8 cellular contexts compared by ENCODE assay signal in the genomic region with DNA sequence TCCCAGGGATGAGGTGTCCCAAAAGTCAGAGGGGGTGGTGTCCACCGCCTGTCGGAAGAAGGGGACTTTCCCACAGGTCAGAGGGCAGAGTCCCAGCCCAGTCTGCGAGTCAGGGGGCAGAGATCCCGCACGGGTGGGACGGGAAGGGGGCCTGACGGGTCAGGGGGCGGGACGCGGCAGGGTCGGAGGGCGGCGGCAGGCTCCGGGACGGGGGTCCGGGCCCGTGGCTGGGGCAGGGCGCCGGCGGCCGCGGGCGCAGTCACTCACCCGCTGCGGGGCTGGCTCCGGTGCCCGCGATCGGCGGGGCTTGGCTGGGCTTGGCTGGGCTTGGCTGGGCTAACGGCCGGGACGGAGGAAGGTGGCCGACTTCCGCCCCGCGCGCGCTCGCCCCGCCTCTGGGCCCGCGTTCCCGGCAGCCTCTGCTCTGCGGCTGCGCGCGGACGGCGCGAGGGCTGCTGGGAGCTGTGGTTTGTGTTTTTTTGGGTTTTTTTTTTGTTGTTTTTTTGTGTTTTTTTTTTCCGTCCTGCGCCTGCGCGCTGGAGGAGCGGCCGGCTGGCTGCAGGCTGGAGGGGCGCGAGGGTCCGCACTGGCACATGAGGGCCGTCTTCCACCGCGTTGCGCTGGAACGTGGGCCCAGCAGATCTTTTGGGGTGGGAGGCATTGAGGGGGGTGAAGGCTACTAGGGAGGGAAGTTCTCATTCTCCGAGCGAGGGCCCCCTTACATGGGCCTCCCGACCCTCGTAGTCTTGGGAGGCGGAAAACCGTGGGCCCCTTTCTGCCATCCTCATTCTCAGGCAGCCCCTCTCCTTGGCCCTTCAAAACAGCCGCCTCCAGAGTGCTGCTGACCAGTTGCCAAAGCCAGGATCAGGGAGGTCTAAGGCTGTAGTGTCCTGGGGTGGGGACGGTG. TPM values are rescaled to one million over a fixed set of nuclear protein-coding genes. Genes with fewer than 3 reads are reported as not detected.
DNase-seq lines count a peak whose midpoint lies in the region; ATAC-seq and TF ChIP-seq lines count a peak whose summit lies in the region.

A gene (minus strand): TSS at position 368 of the 907 bp plus-strand sequence. CDS start 12,142 bp downstream, outside the sequence.

- H3K4me3 ChIP-seq in BE2C (ENCODE audit: low read depth, low read length), result peak within 1 kb of the TSS; percentile 93
- H3K4me3 ChIP-seq in effector memory CD4-positive, alpha-beta T cell (ENCODE audit: insufficient read depth, low read depth, low read length, poor library complexity, severe bottlenecking), result peak within 1 kb of the TSS; percentile 86

- peak within 1 kb of the TSS; percentile 88 for H3K27ac Mint-ChIP-seq in memory B cell

- peak within 1 kb of the TSS; percentile 86 for H3K27ac ChIP-seq in effector memory CD4-positive, alpha-beta T cell (ENCODE audit: insufficient read depth, low read length, poor library complexity, severe bottlenecking)

- peaks cover 2% of the 10 kb centered on the region for H3K36me3 Mint-ChIP-seq in memory B cell

- peaks cover 4% of the 10 kb centered on the region for H3K27me3 Mint-ChIP-seq in memory B cell

- peaks cover 4% of the 10 kb centered on the region; the same call in 1 of the 2 replicates for H3K4me1 ChIP-seq in BE2C
- H3K4me1 ChIP-seq in effector memory CD4-positive, alpha-beta T cell (ENCODE audit: control insufficient read depth, insufficient read depth, low read length, poor library complexity, severe bottlenecking), result peaks cover 37% of the 10 kb centered on the region

- TF ChIP-seq CTCF in BE2C (IDR thresholded peaks at IDR 0.05; ENCODE audit: low read depth, low read length), result no peak

- peaks cover 28% of the 10 kb centered on the region for H3K4me1 Mint-ChIP-seq in memory B cell

- H3K4me3 Mint-ChIP-seq in memory B cell, result peak within 1 kb of the TSS; percentile 96

- H3K9me3 Mint-ChIP-seq in memory B cell, result peaks cover 2% of the 10 kb centered on the region

- H3K9me3 ChIP-seq in BE2C, result 0 out of 2 replicates have a peak, but pooled peaks cover 3% of the 10 kb centered on the region
- no peaks in the 10 kb centered on the region for H3K9me3 ChIP-seq in effector memory CD4-positive, alpha-beta T cell (ENCODE audit: control insufficient read depth, low read length)

- no peaks in the 10 kb centered on the region; the same call in 1 of the 2 replicates for H3K36me3 ChIP-seq in BE2C
- no peaks in the 10 kb centered on the region for H3K36me3 ChIP-seq in effector memory CD4-positive, alpha-beta T cell (ENCODE audit: control insufficient read depth, insufficient read depth, low read length)

- DNase-seq in BE2C (peak; percentile 88), NCI-H748 treated with DMSO at 0.1 percent for 48 hours (lab: John Stamatoyannopoulos, UW) (peak; percentile 21), memory B cell (ENCODE audit: low spot score in 2 of 2) (peak; percentile 79 to 82)
- DNase-seq in activated CD8-positive, alpha-beta memory T cell treated with anti-CD3 and anti-CD28 coated beads for 1 hour (ENCODE audit: extremely low read depth in 1 of 2, low read depth in 1 of 2), result peak; percentile 27 to 77
- DNase-seq in effector memory CD4-positive, alpha-beta T cell, result peak; percentile 68 to 78 (median 69)
- peak; percentile 55 for DNase-seq in stimulated activated CD8-positive, alpha-beta memory T cell treated with anti-CD3 and anti-CD28 coated beads, Interleukin-12 subunit alpha, Interleukin-12 subunit beta, amount 100 ng/mL, for 24 hours (ENCODE audit: extremely low read depth)

- ATAC-seq in GM19025 (IDR thresholded peaks at IDR 0.05; ENCODE audit: low read depth, unreplicated experiment) (peak; percentile 86), HG03342 (IDR thresholded peaks at IDR 0.05; ENCODE audit: unreplicated experiment) (peak; percentile 87), memory B cell (ENCODE audit: low read depth) (peak; percentile 99)

- no peaks in the 10 kb centered on the region for H3K27me3 ChIP-seq in BE2C
- H3K27me3 ChIP-seq in effector memory CD4-positive, alpha-beta T cell (replicated peaks; ENCODE audit: control insufficient read depth, insufficient read depth, low read length, poor library complexity, severe bottlenecking), result no peaks in the 10 kb centered on the region

RNA-seq across cellular contexts. Expression of the gene that starts here (rescaled TPM):
- polyA plus RNA-seq in BE2C (2012; ENCODE audit: insufficient read depth, insufficient read length, low read depth), result 99.6 TPM

Comparison
In these comparisons a context has a peak if more than half of its experiments do, and no peak if none do; other contexts are left out.
1. Peak in every context shown above with its lines: DNase-seq, ATAC-seq, H3K4me3 ChIP-seq and H3K27ac ChIP-seq.
2. DNase-seq: peak in every context shown above with its lines; median percentile 88 in BE2C; 80 in memory B cell; 69 in effector memory CD4-positive, alpha-beta T cell; 55 in stimulated activated CD8-positive, alpha-beta memory T cell treated with anti-CD3 and anti-CD28 coated beads, Interleukin-12 subunit alpha, Interleukin-12 subunit beta, amount 100 ng/mL, for 24 hours; 52 in activated CD8-positive, alpha-beta memory T cell treated with anti-CD3 and anti-CD28 coated beads for 1 hour; 21 in NCI-H748 treated with DMSO at 0.1 percent for 48 hours.